20 cellular contexts compared by ENCODE assay signal in the genomic region with DNA sequence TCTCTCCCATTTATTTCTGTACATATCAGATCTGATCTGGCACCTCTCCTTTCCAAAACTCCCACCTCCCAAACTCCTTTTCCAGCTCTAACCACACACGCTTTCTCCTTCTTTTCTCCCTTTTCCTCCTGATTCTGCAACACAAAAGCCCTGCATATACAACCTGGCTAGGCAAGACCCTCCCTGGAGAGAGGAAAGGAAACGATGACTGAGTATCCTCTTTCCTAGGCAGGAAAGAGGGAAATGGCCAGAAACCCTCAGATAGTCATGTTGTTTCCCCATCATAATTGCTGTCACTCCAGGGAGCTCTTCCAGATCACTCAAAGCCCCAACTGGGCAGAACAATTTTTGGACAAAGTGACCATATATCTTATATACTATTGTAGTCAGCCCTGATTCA. TPM values are rescaled to one million over a fixed set of nuclear protein-coding genes. Genes with fewer than 3 reads are reported as not detected.
DNase-seq lines count a peak whose midpoint lies in the region; ATAC-seq and TF ChIP-seq lines count a peak whose summit lies in the region.
"Had no signal": no experiment of that assay in that cellular context is flagged by ENCODE, and none has a peak within 500 bp of the region (broad histone marks: within the 10 kb centered on the region; RNA-seq: fewer than 3 reads in every experiment).

No MANE protein-coding gene starts in this region.

- H3K27me3 Mint-ChIP-seq in endodermal cell (ENCODE audit: insufficient read depth), result peaks cover 4% of the 10 kb centered on the region
- peaks cover 3% of the 10 kb centered on the region for H3K27me3 Mint-ChIP-seq in nephron (ENCODE audit: low read depth)
- H3K27me3 Mint-ChIP-seq in progenitor cell of endocrine pancreas, result peaks cover 45% of the 10 kb centered on the region

- H3K36me3 ChIP-seq in H7 (replicated peaks; ENCODE audit: control insufficient read depth, insufficient read depth, low read length) (no peaks in the 10 kb centered on the region; the same call in 1 of the 2 replicates), endodermal cell (ENCODE audit: control insufficient read depth, insufficient read depth, low read length) (no peaks in the 10 kb centered on the region), upper lobe of left lung (no peaks in the 10 kb centered on the region)
- H3K36me3 ChIP-seq: MG63 had no signal

- no peak for TF ChIP-seq POLR2A in upper lobe of left lung (IDR thresholded peaks at IDR 0.05)

- H3K9me3 ChIP-seq in endodermal cell (ENCODE audit: control insufficient read depth, low read length) (peaks cover 14% of the 10 kb centered on the region), upper lobe of left lung (peaks cover 0 to 7% (median 0%) of the 10 kb centered on the region in 4 donors)

- H3K27ac Mint-ChIP-seq in endodermal cell, result peak overlapping the region; percentile 8
- H3K27ac Mint-ChIP-seq in nephron, result peak overlapping the region; percentile 81 to 93 (median 88)
- no peak overlapping the region for H3K27ac Mint-ChIP-seq in progenitor cell of endocrine pancreas
- H3K27ac Mint-ChIP-seq: H9 had no signal

- no peak overlapping the region for H3K4me3 ChIP-seq in H7 (ENCODE audit: insufficient read depth, low read depth, low read length)
- no peak overlapping the region for H3K4me3 ChIP-seq in endodermal cell (ENCODE audit: low read length)
- H3K4me3 ChIP-seq in upper lobe of left lung, result no peak overlapping the region
- H3K4me3 ChIP-seq: MG63 had no signal

- H3K36me3 Mint-ChIP-seq in endodermal cell (ENCODE audit: low read depth), result peaks cover 3% of the 10 kb centered on the region
- no peaks in the 10 kb centered on the region for H3K36me3 Mint-ChIP-seq in nephron (ENCODE audit: low read depth)
- H3K36me3 Mint-ChIP-seq in progenitor cell of endocrine pancreas (ENCODE audit: insufficient read depth), result no peaks in the 10 kb centered on the region

- H3K4me1 ChIP-seq in endodermal cell (ENCODE audit: control insufficient read depth, insufficient read depth, low read length), result no peaks in the 10 kb centered on the region
- peaks cover 0 to 11% (median 0%) of the 10 kb centered on the region in 4 donors for H3K4me1 ChIP-seq in upper lobe of left lung

- no peak for TF ChIP-seq EP300 in upper lobe of left lung (IDR thresholded peaks at IDR 0.05)

- peak; percentile 50 for DNase-seq in H7
- DNase-seq in endodermal cell, result no peak
- DNase-seq in upper lobe of left lung, result no peak
- no peak for DNase-seq in NCI-H345 (lab: John Stamatoyannopoulos, UW)
- no peak for DNase-seq in progenitor cell of endocrine pancreas (ENCODE audit: low spot score, unreplicated experiment)
- DNase-seq: ACHN, AML-193, GF-D8, H9, Karpas-422, NCI-H1092, NCI-H226, NCI-H526, SIG-M5 had no signal

- no peak overlapping the region for H3K9ac ChIP-seq in endodermal cell (ENCODE audit: extremely low read depth, low read length, poor library complexity, severe bottlenecking)

- H3K4me1 Mint-ChIP-seq in endodermal cell (peaks cover 11% of the 10 kb centered on the region), nephron (peaks cover 59% of the 10 kb centered on the region), progenitor cell of endocrine pancreas (ENCODE audit: low read depth) (peaks cover 2% of the 10 kb centered on the region)

- 50 to 54% methylated on average over 1 to 2 of the region's 2 CpGs for WGBS in endodermal cell (ENCODE audit: insufficient coverage in 1 of 2, insufficient read length in 1 of 2), 2 experiments
- WGBS in upper lobe of left lung, 2 donors, result 61 to 82% methylated on average over 2 of the region's 2 CpGs

- H3K9me3 Mint-ChIP-seq in endodermal cell (peaks cover 17% of the 10 kb centered on the region), nephron (peaks cover 3% of the 10 kb centered on the region), progenitor cell of endocrine pancreas (ENCODE audit: low read depth) (peaks cover 4% of the 10 kb centered on the region)

- ATAC-seq in upper lobe of left lung (ENCODE audit: low FRiP score in 2 of 2) (no peak), GM19035 (IDR thresholded peaks at IDR 0.05; ENCODE audit: unreplicated experiment) (no peak)

- H3K27me3 ChIP-seq in H7 (ENCODE audit: control insufficient read depth, insufficient read depth, low read length) (peaks cover 2% of the 10 kb centered on the region; the same call in 1 of the 2 replicates), endodermal cell (ENCODE audit: control insufficient read depth, insufficient read depth, low read length, poor library complexity, severe bottlenecking) (peaks cover 5% of the 10 kb centered on the region), upper lobe of left lung (no peaks in the 10 kb centered on the region)

- TF ChIP-seq CTCF in endodermal cell (conservative IDR thresholded peaks at IDR 0.05), result no peak
- no peak for TF ChIP-seq CTCF in nephron (IDR thresholded peaks at IDR 0.05; ENCODE audit: unreplicated experiment in 3 of 3)
- TF ChIP-seq CTCF in upper lobe of left lung (IDR thresholded peaks at IDR 0.05), result no peak
- no peak for TF ChIP-seq CTCF in progenitor cell of endocrine pancreas (IDR thresholded peaks at IDR 0.05; ENCODE audit: unreplicated experiment)

- H3K27ac ChIP-seq in endodermal cell (ENCODE audit: low read depth, low read length) (no peak overlapping the region), upper lobe of left lung (peak overlapping the region in 3 of 4 donors; percentile 12 to 49 (median 46))

- H3K4me3 Mint-ChIP-seq in endodermal cell (no peak overlapping the region), nephron (no peak overlapping the region), progenitor cell of endocrine pancreas (ENCODE audit: low read depth) (no peak overlapping the region)

RNA-seq across cellular contexts. Expression of gene PRELP, which starts 32.3 kb away (rescaled TPM):
- 0.03 TPM in 1 of 2 replicates, not detected in the other for total RNA-seq in H7 (2014; rRNA removed; shearing (Covaris generic))
- total RNA-seq in endodermal cell (1 to 10 TPM in 1 of 2 donors, under 1 TPM in 1; 0.66 to 3.9 TPM), upper lobe of left lung (100 to 1,000 TPM in 1 of 6 donors, 10 to 100 TPM in 5; 30.4 to 104 (median 47.3) TPM), progenitor cell of endocrine pancreas (0.04 and 0.14 TPM in 2 replicates)
- 3.9 TPM for polyA plus RNA-seq in endodermal cell (2013, experiment 1 of 2)
- 3.7 TPM for polyA plus RNA-seq in endodermal cell (2013, experiment 2 of 2)
- total RNA-seq: Daoy had no signal
- polyA plus RNA-seq: CD14-positive monocyte had no signal

RNA-seq across cellular contexts. Expression of gene OPTC, which starts 50.7 kb away (rescaled TPM):
- 0.30 and 0.80 TPM in 2 replicates for total RNA-seq in H7 (2014; rRNA removed; shearing (Covaris generic))
- total RNA-seq in endodermal cell, result under 1 TPM; 0.26 to 0.42 TPM
- polyA plus RNA-seq in endodermal cell (2013, experiment 1 of 2), result 0.53 TPM
- polyA plus RNA-seq in endodermal cell (2013, experiment 2 of 2), result 0.54 TPM
- not detected for total RNA-seq in upper lobe of left lung
- not detected in 2 replicates for total RNA-seq in progenitor cell of endocrine pancreas
- total RNA-seq: Daoy, HT-29 had no signal
- polyA plus RNA-seq: CD14-positive monocyte had no signal

Comparison
In these comparisons a context has a peak if more than half of its experiments do, and no peak if none do; other contexts are left out.
1. RNA of gene PRELP, which starts 32.3 kb away (total RNA-seq): 30.4 to 104 TPM in upper lobe of left lung; 0.66 to 3.9 TPM in endodermal cell, 0.04 to 0.14 TPM in progenitor cell of endocrine pancreas and 0.03 TPM in H7; every median in the first group is over 4 times any median in the second.